31 cellular contexts compared by ENCODE assay signal in the genomic region with DNA sequence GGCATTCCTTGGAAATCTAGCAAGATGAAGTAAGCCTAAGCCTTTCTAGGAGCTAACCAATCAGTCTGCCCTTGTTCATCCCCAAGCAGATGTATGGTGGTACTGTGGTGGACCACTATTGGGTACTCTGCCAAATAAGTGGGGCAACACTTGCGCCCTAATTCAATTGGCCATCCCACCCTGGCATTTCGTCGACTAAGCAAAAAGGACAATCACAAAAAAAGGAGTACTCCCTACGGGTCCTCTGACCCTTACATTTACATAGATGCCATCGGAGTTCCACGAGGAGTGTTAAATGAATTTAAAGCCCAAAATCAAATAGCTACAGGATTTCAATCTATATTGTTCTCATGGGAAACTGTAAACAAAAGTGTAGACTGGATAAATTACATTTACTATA.
"Had no signal": no experiment of that assay in that cellular context is flagged by ENCODE, and none has a peak within 500 bp of the region (broad histone marks: within the 10 kb centered on the region; RNA-seq: fewer than 3 reads in every experiment).

No MANE protein-coding gene starts in this region.

- H3K4me3 Mint-ChIP-seq: activated CD4-positive, alpha-beta memory T cell treated with anti-CD3 and anti-CD28 coated beads for 36 hours; activated CD4-positive, alpha-beta T cell treated with anti-CD3 and anti-CD28 coated beads for 36 hours; activated CD4-positive, alpha-beta T cell treated with anti-CD3 and anti-CD28 coated beads, Interleukin-2, amount 10 ng/mL, durations not matched to agents 24 days and 14 days; activated naive CD4-positive, alpha-beta T cell treated with anti-CD3 and anti-CD28 coated beads, Interleukin-2, amount 10 ng/mL, durations not matched to agents 7 days and 5 days; activated naive CD8-positive, alpha-beta T cell treated with anti-CD3 and anti-CD28 coated beads, Interleukin-2, amount 10 ng/mL, durations not matched to agents 7 days and 5 days; activated T-cell treated with anti-CD3 and anti-CD28 coated beads, Interleukin-2, amount 50 U/mL, for 24 hours; activated T-cell treated with anti-CD3 and anti-CD28 coated beads, Interleukin-2, amount 50 U/mL, for 72 hours; central memory CD8-positive, alpha-beta T cell; dendritic cell treated with granulocyte-macrophage colony-stimulating factor and Interleukin-4, amounts not matched to agents 40 ng/mL and 50 ng/mL, for 4 days had no signal

- DNase-seq: activated CD4-positive, alpha-beta memory T cell treated with anti-CD3 and anti-CD28 coated beads for 36 hours; activated CD4-positive, alpha-beta T cell treated with anti-CD3 and anti-CD28 coated beads for 36 hours; activated CD4-positive, alpha-beta T cell treated with anti-CD3 and anti-CD28 coated beads, Interleukin-2, amount 10 ng/mL, durations not matched to agents 24 days and 14 days; activated CD4-positive, CD25-positive, alpha-beta regulatory T cell; activated CD4-positive, CD25-positive, alpha-beta regulatory T cell treated with anti-CD3 and anti-CD28 coated beads, Interleukin-2, amount 50 U/mL, for 72 hours; activated CD8-positive, alpha-beta memory T cell treated with anti-CD3 and anti-CD28 coated beads, Interleukin-2, amount 50 U/mL, for 48 hours; activated gamma-delta T cell; activated naive CD4-positive, alpha-beta T cell; activated naive CD4-positive, alpha-beta T cell treated with anti-CD3 and anti-CD28 coated beads, Interleukin-2, amount 10 ng/mL, durations not matched to agents 7 days and 5 days; activated naive CD8-positive, alpha-beta T cell treated with anti-CD3 and anti-CD28 coated beads, Interleukin-2, amount 10 ng/mL, durations not matched to agents 7 days and 5 days; activated T-cell treated with anti-CD3 and anti-CD28 coated beads for 4 hours; activated T-cell treated with anti-CD3 and anti-CD28 coated beads, Interleukin-2, amount 50 U/mL, for 24 hours; activated T-cell treated with anti-CD3 and anti-CD28 coated beads, Interleukin-2, amount 50 U/mL, for 72 hours; amniotic stem cell; anterior cingulate cortex; brain microvascular endothelial cell; dorsolateral prefrontal cortex; effector memory CD4-positive, alpha-beta T cell; erythroblast; foreskin keratinocyte; gastrocnemius medialis; glutamatergic neuron; heart left ventricle; T-helper 2 cell had no signal

- H3K27me3 ChIP-seq: brain microvascular endothelial cell, dorsolateral prefrontal cortex, esophagus muscularis mucosa, foreskin keratinocyte, gastrocnemius medialis, heart left ventricle had no signal

- H3K4me3 ChIP-seq: coronary artery, dorsolateral prefrontal cortex, esophagus muscularis mucosa, gastrocnemius medialis, heart left ventricle had no signal

- FAIRE-seq: astrocyte, bronchial epithelial cell had no signal

- H3K27me3 Mint-ChIP-seq: activated CD4-positive, alpha-beta memory T cell treated with anti-CD3 and anti-CD28 coated beads for 36 hours; activated CD4-positive, alpha-beta T cell treated with anti-CD3 and anti-CD28 coated beads for 36 hours; activated CD4-positive, alpha-beta T cell treated with anti-CD3 and anti-CD28 coated beads, Interleukin-2, amount 10 ng/mL, durations not matched to agents 24 days and 14 days; activated naive CD4-positive, alpha-beta T cell treated with anti-CD3 and anti-CD28 coated beads, Interleukin-2, amount 10 ng/mL, durations not matched to agents 7 days and 5 days; activated naive CD8-positive, alpha-beta T cell treated with anti-CD3 and anti-CD28 coated beads, Interleukin-2, amount 10 ng/mL, durations not matched to agents 7 days and 5 days; activated T-cell treated with anti-CD3 and anti-CD28 coated beads, Interleukin-2, amount 50 U/mL, for 24 hours; central memory CD8-positive, alpha-beta T cell; dendritic cell treated with granulocyte-macrophage colony-stimulating factor and Interleukin-4, amounts not matched to agents 40 ng/mL and 50 ng/mL, for 4 days had no signal

- ATAC-seq: activated CD4-positive, alpha-beta T cell treated with anti-CD3 and anti-CD28 coated beads for 36 hours; activated naive CD4-positive, alpha-beta T cell treated with anti-CD3 and anti-CD28 coated beads, Interleukin-2, amount 50 U/mL, for 72 hours; activated T-cell treated with anti-CD3 and anti-CD28 coated beads, Interleukin-2, amount 50 U/mL, for 72 hours; foreskin keratinocyte; gastrocnemius medialis; heart left ventricle had no signal

- H3K27ac ChIP-seq: brain microvascular endothelial cell, coronary artery, dorsolateral prefrontal cortex, esophagus muscularis mucosa, foreskin keratinocyte, gastrocnemius medialis, heart left ventricle had no signal

- H3K4me1 Mint-ChIP-seq: activated CD4-positive, alpha-beta T cell treated with anti-CD3 and anti-CD28 coated beads, Interleukin-2, amount 10 ng/mL, durations not matched to agents 24 days and 14 days had no signal

- H3K27ac Mint-ChIP-seq: activated CD4-positive, alpha-beta memory T cell treated with anti-CD3 and anti-CD28 coated beads for 36 hours; activated CD4-positive, alpha-beta T cell treated with anti-CD3 and anti-CD28 coated beads for 36 hours; activated CD4-positive, alpha-beta T cell treated with anti-CD3 and anti-CD28 coated beads, Interleukin-2, amount 10 ng/mL, durations not matched to agents 24 days and 14 days; activated naive CD4-positive, alpha-beta T cell treated with anti-CD3 and anti-CD28 coated beads, Interleukin-2, amount 10 ng/mL, durations not matched to agents 7 days and 5 days; activated naive CD4-positive, alpha-beta T cell treated with anti-CD3 and anti-CD28 coated beads, Interleukin-2, amount 50 U/mL, for 72 hours; activated naive CD8-positive, alpha-beta T cell treated with anti-CD3 and anti-CD28 coated beads, Interleukin-2, amount 10 ng/mL, durations not matched to agents 7 days and 5 days; activated T-cell treated with anti-CD3 and anti-CD28 coated beads, Interleukin-2, amount 50 U/mL, for 24 hours; activated T-cell treated with anti-CD3 and anti-CD28 coated beads, Interleukin-2, amount 50 U/mL, for 72 hours; dendritic cell treated with granulocyte-macrophage colony-stimulating factor and Interleukin-4, amounts not matched to agents 40 ng/mL and 50 ng/mL, for 4 days had no signal

- H3K4me1 ChIP-seq: foreskin keratinocyte had no signal
